12 cellular contexts compared by ENCODE assay signal in the genomic region with DNA sequence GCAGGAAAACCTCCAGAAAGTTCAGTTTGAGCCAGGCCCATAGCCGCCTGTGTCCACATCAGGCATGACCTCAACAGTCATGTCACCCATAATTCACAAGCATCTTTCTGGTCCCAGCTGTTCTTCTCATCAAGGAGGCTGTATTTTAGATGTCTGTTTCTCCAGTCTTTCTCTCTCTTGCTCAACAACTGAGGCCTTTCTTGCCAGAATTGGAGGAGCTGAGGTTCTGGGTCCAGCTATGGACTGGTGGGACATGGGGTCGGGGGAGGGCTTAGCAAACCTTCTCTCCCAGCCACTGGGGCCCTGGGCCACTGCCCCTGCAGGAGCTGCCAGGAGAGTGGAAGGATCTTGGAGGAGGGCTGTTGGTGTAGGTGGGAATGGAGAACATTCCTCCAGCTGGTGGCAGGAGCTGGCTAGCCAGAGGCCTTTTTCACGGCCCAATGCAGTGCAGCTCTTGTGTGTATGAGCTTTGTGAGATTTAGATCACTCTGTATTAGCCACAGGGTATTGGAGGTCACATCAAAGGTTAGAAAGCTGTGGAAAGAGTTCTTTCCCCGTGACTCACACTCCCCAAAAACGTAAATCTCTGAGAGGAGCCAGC. TPM values are rescaled to one million over a fixed set of nuclear protein-coding genes. Genes with fewer than 3 reads are reported as not detected.
A peak's percentile ranks its signal among the peaks of the same experiment; 100 is the strongest.
DNase-seq lines count a peak whose midpoint lies in the region; ATAC-seq, FAIRE-seq and TF ChIP-seq lines count a peak whose summit lies in the region.
"Had no signal": no experiment of that assay in that cellular context is flagged by ENCODE, and none has a peak within 500 bp of the region (broad histone marks: within the 10 kb centered on the region; RNA-seq: fewer than 3 reads in every experiment).

No MANE protein-coding gene starts in this region.

- no peaks in the 10 kb centered on the region for H3K27me3 ChIP-seq in astrocyte (ENCODE audit: insufficient read depth, low read length)
- no peaks in the 10 kb centered on the region for H3K27me3 ChIP-seq in skeletal muscle tissue (ENCODE audit: control insufficient read depth in 3 of 3, insufficient read depth in 3 of 3, low read length in 3 of 3)
- H3K27me3 ChIP-seq: SJSA1, thyroid gland had no signal

- TF ChIP-seq POLR2A in H54 (IDR thresholded peaks at IDR 0.05; ENCODE audit: low read depth, low read length): no peak

- peak overlapping the region; percentile 91 for H3K27ac Mint-ChIP-seq in astrocyte (ENCODE audit: unreplicated experiment)
- peak overlapping the region in 1 of 2 donors; percentile 5 for H3K27ac Mint-ChIP-seq in effector memory CD8-positive, alpha-beta T cell

- H3K4me3 ChIP-seq in astrocyte (ENCODE audit: insufficient read depth, low read depth, low read length): no peak overlapping the region
- no peak overlapping the region for H3K4me3 ChIP-seq in skeletal muscle tissue (ENCODE audit: low read length in 3 of 3)
- no peak overlapping the region for H3K4me3 ChIP-seq in coronary artery
- H3K4me3 ChIP-seq: SJSA1, thyroid gland had no signal

- peak overlapping the region; percentile 13 for H3K4me2 ChIP-seq in astrocyte (ENCODE audit: low read length)

- no peaks in the 10 kb centered on the region for H3K9me3 Mint-ChIP-seq in astrocyte (ENCODE audit: unreplicated experiment)
- H3K9me3 Mint-ChIP-seq in effector memory CD8-positive, alpha-beta T cell: no peaks in the 10 kb centered on the region

- H3K4me1 Mint-ChIP-seq in astrocyte (ENCODE audit: low read depth, unreplicated experiment): peaks cover 42% of the 10 kb centered on the region
- H3K4me1 Mint-ChIP-seq in effector memory CD8-positive, alpha-beta T cell (ENCODE audit: low read depth in 2 of 2): peaks cover 0 to 4% of the 10 kb centered on the region in 2 donors

- no peak for ATAC-seq in effector memory CD8-positive, alpha-beta T cell (replicated peaks)

- no peaks in the 10 kb centered on the region for H3K36me3 Mint-ChIP-seq in astrocyte (ENCODE audit: low read depth, unreplicated experiment)
- no peaks in the 10 kb centered on the region for H3K36me3 Mint-ChIP-seq in effector memory CD8-positive, alpha-beta T cell (ENCODE audit: insufficient read depth)

- no peaks in the 10 kb centered on the region for H3K79me2 ChIP-seq in astrocyte (ENCODE audit: insufficient read depth, low read length)

- H3K27me3 Mint-ChIP-seq in astrocyte (ENCODE audit: low read depth, unreplicated experiment): peaks cover 3% of the 10 kb centered on the region
- peaks cover 46 to 72% of the 10 kb centered on the region in 2 donors for H3K27me3 Mint-ChIP-seq in effector memory CD8-positive, alpha-beta T cell

- no peak overlapping the region for H3K27ac ChIP-seq in astrocyte (ENCODE audit: low read depth, low read length)
- H3K27ac ChIP-seq in skeletal muscle tissue (ENCODE audit: low read depth, low read length): peak overlapping the region; percentile 79
- peak overlapping the region in 1 of 2 donors; percentile 65 for H3K27ac ChIP-seq in coronary artery
- H3K27ac ChIP-seq: SJSA1, thyroid gland had no signal

- H2AFZ ChIP-seq in astrocyte (ENCODE audit: low read depth, low read length): no peak overlapping the region

- DNase-seq in H54 (ENCODE audit: insufficient read length, low spot score): peak; percentile 87
- DNase-seq in astrocyte (ENCODE audit: low read depth): peak; percentile 85
- DNase-seq in hepatic stellate cell (ENCODE audit: low spot score): peak; percentile 70
- DNase-seq in effector memory CD8-positive, alpha-beta T cell: no peak
- no peak for DNase-seq in coronary artery (ENCODE audit: low spot score)
- DNase-seq in Kasumi-1 (lab: John Stamatoyannopoulos, UW): no peak
- no peak for DNase-seq in midbrain (lab: John Stamatoyannopoulos, UW)
- DNase-seq: activated T-cell treated with anti-CD3 and anti-CD28 coated beads, Interleukin-2, amount 50 U/mL, for 48 hours; glutamatergic neuron; thyroid gland had no signal

- no peaks in the 10 kb centered on the region for H4K20me1 ChIP-seq in astrocyte (ENCODE audit: insufficient read depth, low read length)

- FAIRE-seq in H54 (lab: Jason Lieb, UNC): peak; percentile 89
- FAIRE-seq in astrocyte (lab: Jason Lieb, UNC): peak; percentile 43

- H3K9me3 ChIP-seq in astrocyte (ENCODE audit: insufficient read depth, low read depth, low read length): no peaks in the 10 kb centered on the region
- no peaks in the 10 kb centered on the region for H3K9me3 ChIP-seq in skeletal muscle tissue (ENCODE audit: control insufficient read depth in 3 of 3, low read length in 3 of 3)
- H3K9me3 ChIP-seq: SJSA1, thyroid gland had no signal

- H3K36me3 ChIP-seq in astrocyte (ENCODE audit: insufficient read depth, low read length) (no peaks in the 10 kb centered on the region), skeletal muscle tissue (ENCODE audit: control insufficient read depth in 3 of 3, insufficient read depth in 3 of 3, low read length in 3 of 3) (no peaks in the 10 kb centered on the region)
- H3K36me3 ChIP-seq: SJSA1, thyroid gland had no signal

- H3K4me3 Mint-ChIP-seq in astrocyte (ENCODE audit: unreplicated experiment): peak overlapping the region; percentile 50
- H3K4me3 Mint-ChIP-seq in effector memory CD8-positive, alpha-beta T cell: no peak overlapping the region

- peaks cover 23% of the 10 kb centered on the region for H3K4me1 ChIP-seq in astrocyte (ENCODE audit: insufficient read depth, low read length)
- H3K4me1 ChIP-seq in skeletal muscle tissue (ENCODE audit: control insufficient read depth in 3 of 3, insufficient read depth in 3 of 3, low read length in 3 of 3): peaks cover 29 to 37% (median 33%) of the 10 kb centered on the region in 3 donors

- TF ChIP-seq CTCF in astrocyte (IDR thresholded peaks at IDR 0.05; ENCODE audit: insufficient read depth, low read depth, low read length) (no peak), coronary artery (IDR thresholded peaks at IDR 0.05) (no peak)

- H3K9ac ChIP-seq in astrocyte (ENCODE audit: low read length): no peak overlapping the region
- no peak overlapping the region for H3K9ac ChIP-seq in skeletal muscle tissue (ENCODE audit: low read depth in 1 of 3, low read length in 3 of 3)

RNA-seq across cellular contexts. Expression of a gene that starts 23.5 kb away (rescaled TPM):
- total RNA-seq in astrocyte (26.2 and 28.8 TPM in 2 replicates), skeletal muscle tissue (36.0 TPM)

Comparison
In these comparisons a context has a peak if more than half of its experiments do, and no peak if none do; other contexts are left out.
1. DNase-seq: peak in H54 (single experiment), astrocyte (single experiment) and hepatic stellate cell (single experiment); none in effector memory CD8-positive, alpha-beta T cell (0 of 3), coronary artery (single experiment), Kasumi-1 (0 of 2) and midbrain (single experiment).